ENCODE assay signal across 8 cellular contexts in the genomic region with DNA sequence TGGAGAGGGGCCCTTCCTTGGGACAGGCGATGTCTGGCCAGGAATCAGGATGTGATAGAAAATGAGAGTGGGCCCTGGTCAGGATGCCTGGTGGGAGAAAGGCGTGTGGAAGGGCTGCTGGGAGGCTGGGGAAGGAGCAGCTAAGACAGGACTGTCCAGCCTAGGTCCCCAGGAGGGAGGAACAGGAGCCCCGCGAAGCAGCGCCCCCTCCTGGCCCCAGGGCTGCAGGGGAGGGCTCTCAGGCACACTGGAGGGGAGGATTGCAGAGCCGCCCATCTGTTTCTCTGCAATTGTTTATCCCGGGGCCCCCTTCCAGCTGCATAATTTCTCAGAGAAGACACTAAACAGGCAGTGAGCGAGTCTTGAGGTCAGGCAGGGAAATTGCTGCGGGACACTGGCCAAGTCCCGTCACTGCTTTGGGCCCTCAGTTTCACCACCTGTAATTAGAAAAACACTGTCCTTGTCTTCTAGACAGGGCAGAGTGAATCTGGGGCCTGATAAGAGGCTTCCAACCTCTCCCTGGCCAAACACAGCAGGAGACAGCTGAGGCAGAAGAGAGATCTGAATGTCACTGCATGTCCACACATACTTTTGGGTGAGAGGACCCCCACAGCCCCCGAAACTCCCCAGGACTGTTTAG. TPM values are rescaled to one million over a fixed set of nuclear protein-coding genes. Genes with fewer than 3 reads are reported as not detected.
A peak's percentile ranks its signal among the peaks of the same experiment; 100 is the strongest.
DNase-seq lines count a peak whose midpoint lies in the region; ATAC-seq, FAIRE-seq and TF ChIP-seq lines count a peak whose summit lies in the region.

No MANE protein-coding gene starts in this region.

- H3K36me3 ChIP-seq in BJ (ENCODE audit: control insufficient read depth, insufficient read depth, low read length), result no peaks in the 10 kb centered on the region
- no peaks in the 10 kb centered on the region for H3K36me3 ChIP-seq in HCT116 (ENCODE audit: control insufficient read depth in 1 of 2, insufficient read depth in 2 of 2, low read length in 2 of 2)
- no peaks in the 10 kb centered on the region for H3K36me3 ChIP-seq in upper lobe of right lung

- H3K9ac ChIP-seq in HCT116 (ENCODE audit: low read length), result no peak overlapping the region

- no peaks in the 10 kb centered on the region for H3K9me2 ChIP-seq in HCT116 (ENCODE audit: insufficient read depth)

- RAD21 ChIA-PET in HCT116 (lab: Charles Lee; ENCODE audit: low non-redundant PET in 1 of 2, low total read pairs in 2 of 2, uncharacterized antibody in 2 of 2, unreplicated experiment in 2 of 2), result no interaction called here

- peak; percentile 63 for ATAC-seq in HCT116
- no peak for ATAC-seq in left lobe of liver
- ATAC-seq in upper lobe of right lung, result no peak
- ATAC-seq in GM18502 (IDR thresholded peaks at IDR 0.05; ENCODE audit: poor library complexity, unreplicated experiment), result no peak

- TF ChIP-seq CTCF in BJ (IDR thresholded peaks at IDR 0.05; ENCODE audit: insufficient read depth, low read depth, low read length) (peak; percentile 36; the same call in 1 of the 2 replicates), HCT116 (IDR thresholded peaks at IDR 0.05 in 2 of 3, conservative IDR thresholded peaks at IDR 0.05 in 1 of 3; ENCODE audit: borderline replicate concordance in 1 of 3, insufficient read depth in 1 of 3, low read depth in 2 of 3, low read length in 2 of 3) (peak; percentile 55 to 88 (median 83); a peak in 5 of 6 replicates), upper lobe of right lung (IDR thresholded peaks at IDR 0.05) (no peak)

- no peak overlapping the region for H3K27ac Mint-ChIP-seq in activated naive CD8-positive, alpha-beta T cell treated with anti-CD3 and anti-CD28 coated beads for 36 hours

- H3K9me3 ChIP-seq in HCT116 (ENCODE audit: control insufficient read depth in 1 of 2, insufficient read depth in 1 of 2, low read depth in 1 of 2, low read length in 2 of 2), result no peaks in the 10 kb centered on the region
- no peaks in the 10 kb centered on the region for H3K9me3 ChIP-seq in upper lobe of right lung

- H3K4me3 ChIP-seq in BJ (ENCODE audit: low read depth, low read length), result no peak overlapping the region
- no peak overlapping the region for H3K4me3 ChIP-seq in HCT116 (replicated peaks in 1 of 2; ENCODE audit: low read depth in 1 of 2, low read length in 2 of 2)
- no peak overlapping the region for H3K4me3 ChIP-seq in upper lobe of right lung

- POLR2A ChIA-PET in BJ (lab: Charles Lee) (no interaction called here), HCT116 (lab: Charles Lee) (no interaction called here)

- no peaks in the 10 kb centered on the region for H4K20me1 ChIP-seq in HCT116 (ENCODE audit: insufficient read depth)

- intact Hi-C loops in HCT116 (cut with micrococcal nuclease) (no loop called here), upper lobe of right lung (cut with DNase I) (loop anchor here (10.0 kb wide), 1 partner anchor 505 kb away; no protein-coding TSS in a partner anchor)

- no peak for FAIRE-seq in RCC 7860 (lab: Jason Lieb, UNC)

- H3K27ac ChIP-seq in HCT116 (ENCODE audit: low read depth, low read length) (no peak overlapping the region), upper lobe of right lung (no peak overlapping the region)

- no peaks in the 10 kb centered on the region for H3K79me2 ChIP-seq in HCT116 (ENCODE audit: insufficient read depth, low read length)

- no TSS peak for BruUV-seq in HCT116 (replicated peaks; lab: Mats Ljungman, UMichigan)

- H3K9me3 Mint-ChIP-seq in activated naive CD8-positive, alpha-beta T cell treated with anti-CD3 and anti-CD28 coated beads for 36 hours, result no peaks in the 10 kb centered on the region

- peaks cover 28% of the 10 kb centered on the region for H3K27me3 Mint-ChIP-seq in activated naive CD8-positive, alpha-beta T cell treated with anti-CD3 and anti-CD28 coated beads for 36 hours

- TF ChIP-seq POLR2A in HCT116 (IDR thresholded peaks at IDR 0.05; ENCODE audit: borderline replicate concordance, extremely low read depth, insufficient read depth, insufficient read length), result no peak

- DNase-seq in BJ (ENCODE audit: low read depth) (no peak), HCT116 (ENCODE audit: low read depth, low spot score) (no peak), left lobe of liver (ENCODE audit: low spot score) (peak; percentile 33), SK-N-DZ (ENCODE audit: low spot score) (no peak), upper lobe of right lung (no peak), RCC 7860 (ENCODE audit: low spot score) (no peak)
- peak; percentile 47 for DNase-seq in activated naive CD8-positive, alpha-beta T cell treated with anti-CD3 and anti-CD28 coated beads for 36 hours

- CTCF ChIA-PET in BJ (lab: Yijun Ruan, JAX), result interaction anchor here (1.2 to 13.5 kb wide), 5 partner anchors 10 to 396 kb away, joined by 3 to 186 read pairs (median 6); no protein-coding TSS in a partner anchor
- CTCF ChIA-PET in HCT116 (lab: Charles Lee), result interaction anchor here (0.9 to 1.4 kb wide), 4 partner anchors 11 to 196 kb away, joined by 3 to 5 read pairs (median 3); no protein-coding TSS in a partner anchor

- H3K4me1 ChIP-seq in HCT116 (ENCODE audit: control insufficient read depth in 1 of 2, insufficient read depth in 2 of 2, low read length in 2 of 2), result peaks cover 4 to 11% of the 10 kb centered on the region in 2 experiments; a peak in 3 of 4 replicates
- peaks cover 19% of the 10 kb centered on the region for H3K4me1 ChIP-seq in upper lobe of right lung

- H3K4me3 Mint-ChIP-seq in activated naive CD8-positive, alpha-beta T cell treated with anti-CD3 and anti-CD28 coated beads for 36 hours, result no peak overlapping the region

- peaks cover 9% of the 10 kb centered on the region for H3K4me1 Mint-ChIP-seq in activated naive CD8-positive, alpha-beta T cell treated with anti-CD3 and anti-CD28 coated beads for 36 hours

- H3K4me2 ChIP-seq in HCT116 (ENCODE audit: low read length), result no peak overlapping the region

- H2AFZ ChIP-seq in HCT116 (ENCODE audit: low read depth, low read length, poor library complexity, severe bottlenecking), result no peak overlapping the region

- TF ChIP-seq RAD21 in HCT116 (IDR thresholded peaks at IDR 0.05; ENCODE audit: low read depth), result 0 out of 2 replicates have a peak, but pooled peaks have one; percentile 22

- H3K27me3 ChIP-seq in BJ (ENCODE audit: control insufficient read depth, insufficient read depth, low read length) (peaks cover 40% of the 10 kb centered on the region), HCT116 (ENCODE audit: insufficient read depth, low read length) (no peaks in the 10 kb centered on the region), upper lobe of right lung (peaks cover 46% of the 10 kb centered on the region)

- H3K36me3 Mint-ChIP-seq in activated naive CD8-positive, alpha-beta T cell treated with anti-CD3 and anti-CD28 coated beads for 36 hours, result no peaks in the 10 kb centered on the region

TF ChIP-seq in HCT116, 20 proteins besides CTCF, POLR2A, EP300 and RAD21:
- no peak for TF ChIP-seq EZH2phosphoT487 (IDR thresholded peaks at IDR 0.05; ENCODE audit: borderline replicate concordance)

RNA-seq across cellular contexts. Expression of a gene that starts 3.9 kb away (rescaled TPM):
- polyA plus RNA-seq in BJ (2011; rRNA removed), result not detected in 2 replicates
- not detected in 2 replicates for polyA minus RNA-seq in BJ (2011; rRNA and poly(A)+ RNA removed)
- 0.52 TPM for total RNA-seq in HCT116 (2021; ENCODE audit: unreplicated experiment)
- polyA plus RNA-seq in HCT116 (2012), result 0.17 and 0.27 TPM in 2 replicates
- total RNA-seq in activated naive CD8-positive, alpha-beta T cell treated with anti-CD3 and anti-CD28 coated beads for 36 hours, result 1 to 10 TPM in 1 of 2 experiments, under 1 TPM in 1; 0.48 to 1.1 TPM
- not detected for total RNA-seq in left lobe of liver
- polyA plus RNA-seq in SK-N-DZ (2014; cell fraction: cytosol; rRNA removed), result 0.80 and 2.4 TPM in 2 replicates
- polyA plus RNA-seq in SK-N-DZ (2014; cell fraction: nucleus; rRNA removed), result 3.3 and 3.8 TPM in 2 replicates
- total RNA-seq in upper lobe of right lung, result not detected

RNA-seq across cellular contexts. Expression of a gene that starts 31.4 kb away (rescaled TPM):
- polyA plus RNA-seq in BJ (2011; rRNA removed), result 8.2 and 12.4 TPM in 2 replicates
- 8.8 and 10.6 TPM in 2 replicates for polyA minus RNA-seq in BJ (2011; rRNA and poly(A)+ RNA removed)
- total RNA-seq in HCT116 (2021; ENCODE audit: unreplicated experiment), result 42.5 TPM
- polyA plus RNA-seq in HCT116 (2012), result 16.5 and 16.7 TPM in 2 replicates
- total RNA-seq in activated naive CD8-positive, alpha-beta T cell treated with anti-CD3 and anti-CD28 coated beads for 36 hours, result 10 to 100 TPM; 25.7 to 30.9 TPM
- 14.1 TPM for total RNA-seq in left lobe of liver
- 14.8 and 16.8 TPM in 2 replicates for polyA plus RNA-seq in SK-N-DZ (2014; cell fraction: cytosol; rRNA removed)
- polyA plus RNA-seq in SK-N-DZ (2014; cell fraction: nucleus; rRNA removed), result 25.9 and 35.6 TPM in 2 replicates
- total RNA-seq in upper lobe of right lung, result 35.8 TPM

Comparison
In these comparisons a context has a peak if more than half of its experiments do, and no peak if none do; other contexts are left out.
1. DNase-seq: peak in activated naive CD8-positive, alpha-beta T cell treated with anti-CD3 and anti-CD28 coated beads for 36 hours (single experiment) and left lobe of liver (single experiment); none in BJ (single experiment), HCT116 (single experiment), SK-N-DZ (single experiment), upper lobe of right lung (single experiment) and RCC 7860 (single experiment).